ENCODE assay signal across 20 cellular contexts in the genomic region with DNA sequence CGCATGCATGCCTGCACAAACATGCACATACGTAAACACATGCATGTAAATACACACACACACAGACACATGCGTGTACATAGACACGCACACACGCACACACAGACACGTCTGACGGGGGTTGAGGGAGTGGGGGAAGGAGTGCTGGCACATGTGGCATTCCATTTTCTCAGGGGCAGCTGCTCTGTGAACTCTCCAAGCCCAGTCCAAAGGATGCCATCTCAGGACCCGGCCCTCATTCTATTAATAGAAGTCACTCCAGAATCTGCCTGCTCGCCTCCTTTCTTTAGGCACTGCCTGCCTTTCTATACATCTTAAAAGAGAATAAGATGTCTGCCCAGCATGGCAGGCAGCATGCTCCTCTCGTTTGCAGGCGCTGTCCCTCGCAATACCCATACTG.
"Had no signal": no experiment of that assay in that cellular context is flagged by ENCODE, and none has a peak within 500 bp of the region (broad histone marks: within the 10 kb centered on the region; RNA-seq: fewer than 3 reads in every experiment).

No MANE protein-coding gene starts in this region.

- H3K4me1 Mint-ChIP-seq: activated T-helper 17 cell treated with anti-CD3 and anti-CD28 coated beads, Interleukin-2, amount 50 U/mL, for 72 hours had no signal

- H3K27ac Mint-ChIP-seq: activated B cell treated with CpG ODN at 0.5 μM for 24 hours; activated CD4-positive, alpha-beta memory T cell treated with anti-CD3 and anti-CD28 coated beads, Interleukin-2, amount 10 ng/mL, durations not matched to agents 7 days and 5 days; activated CD8-positive, alpha-beta memory T cell treated with anti-CD3 and anti-CD28 coated beads, Interleukin-2, amount 10 ng/mL, durations not matched to agents 7 days and 5 days; activated naive CD8-positive, alpha-beta T cell treated with anti-CD3 and anti-CD28 coated beads, Interleukin-2, amount 10 ng/mL, durations not matched to agents 7 days and 5 days; activated T-helper 17 cell treated with anti-CD3 and anti-CD28 coated beads, Interleukin-2, amount 50 U/mL, for 72 hours; dendritic cell treated with granulocyte-macrophage colony-stimulating factor and Interleukin-4, amounts not matched to agents 40 ng/mL and 50 ng/mL, for 4 days; natural killer cell; stimulated activated naive B cell treated with anti-CD40 and anti-IgM and Interleukin-4, amounts not matched to agents 10 μg/mL and 1 μg/mL and 100 μg/mL, for 72 hours; T-helper 2 cell treated with Interferon-gamma antibody and Interleukin-4, amounts not matched to agents 5 μg/mL and 100 μg/mL, for 36 hours had no signal

- H3K4me3 Mint-ChIP-seq: activated B cell treated with CpG ODN at 0.5 μM for 24 hours; activated CD4-positive, alpha-beta memory T cell treated with anti-CD3 and anti-CD28 coated beads, Interleukin-2, amount 10 ng/mL, durations not matched to agents 7 days and 5 days; activated CD8-positive, alpha-beta memory T cell treated with anti-CD3 and anti-CD28 coated beads, Interleukin-2, amount 10 ng/mL, durations not matched to agents 7 days and 5 days; activated naive CD8-positive, alpha-beta T cell treated with anti-CD3 and anti-CD28 coated beads, Interleukin-2, amount 10 ng/mL, durations not matched to agents 7 days and 5 days; activated T-helper 17 cell treated with anti-CD3 and anti-CD28 coated beads, Interleukin-2, amount 50 U/mL, for 72 hours; dendritic cell treated with granulocyte-macrophage colony-stimulating factor and Interleukin-4, amounts not matched to agents 40 ng/mL and 50 ng/mL, for 4 days; natural killer cell; stimulated activated naive B cell treated with anti-CD40 and anti-IgM and Interleukin-4, amounts not matched to agents 10 μg/mL and 1 μg/mL and 100 μg/mL, for 72 hours; T-helper 2 cell treated with Interferon-gamma antibody and Interleukin-4, amounts not matched to agents 5 μg/mL and 100 μg/mL, for 36 hours had no signal

- DNase-seq: activated B cell treated with CpG ODN at 0.5 μM for 24 hours; activated CD4-positive, alpha-beta memory T cell treated with anti-CD3 and anti-CD28 coated beads, Interleukin-2, amount 10 ng/mL, durations not matched to agents 7 days and 5 days; activated CD4-positive, alpha-beta T cell treated with anti-CD3 and anti-CD28 coated beads for 48 hours; activated CD8-positive, alpha-beta memory T cell treated with anti-CD3 and anti-CD28 coated beads, Interleukin-2, amount 10 ng/mL, durations not matched to agents 7 days and 5 days; activated naive CD4-positive, alpha-beta T cell treated with Interleukin-2 at 50 U/mL for 16 hours; activated naive CD8-positive, alpha-beta T cell treated with anti-CD3 and anti-CD28 coated beads, Interleukin-2, amount 10 ng/mL, durations not matched to agents 7 days and 5 days; activated T-cell treated with anti-CD3 and anti-CD28 coated beads, Interleukin-2, amount 50 U/mL, for 1 hour; amygdala; brain microvascular endothelial cell; effector CD8-positive, alpha-beta T cell; mesenchymal stem cell; natural killer cell; nucleus accumbens; right cardiac atrium; SK-N-SH; stimulated activated naive B cell treated with anti-CD40 and anti-IgM and Interleukin-4, amounts not matched to agents 10 μg/mL and 1 μg/mL and 100 μg/mL, for 72 hours; thyroid gland had no signal

- H3K9me3 Mint-ChIP-seq: activated B cell treated with CpG ODN at 0.5 μM for 24 hours; activated CD4-positive, alpha-beta memory T cell treated with anti-CD3 and anti-CD28 coated beads, Interleukin-2, amount 10 ng/mL, durations not matched to agents 7 days and 5 days; activated naive CD8-positive, alpha-beta T cell treated with anti-CD3 and anti-CD28 coated beads, Interleukin-2, amount 10 ng/mL, durations not matched to agents 7 days and 5 days; activated T-helper 17 cell treated with anti-CD3 and anti-CD28 coated beads, Interleukin-2, amount 50 U/mL, for 72 hours; dendritic cell treated with granulocyte-macrophage colony-stimulating factor and Interleukin-4, amounts not matched to agents 40 ng/mL and 50 ng/mL, for 4 days; natural killer cell; stimulated activated naive B cell treated with anti-CD40 and anti-IgM and Interleukin-4, amounts not matched to agents 10 μg/mL and 1 μg/mL and 100 μg/mL, for 72 hours; T-helper 2 cell treated with Interferon-gamma antibody and Interleukin-4, amounts not matched to agents 5 μg/mL and 100 μg/mL, for 36 hours had no signal

- H3K36me3 Mint-ChIP-seq: activated CD8-positive, alpha-beta memory T cell treated with anti-CD3 and anti-CD28 coated beads, Interleukin-2, amount 10 ng/mL, durations not matched to agents 7 days and 5 days; activated naive CD8-positive, alpha-beta T cell treated with anti-CD3 and anti-CD28 coated beads, Interleukin-2, amount 10 ng/mL, durations not matched to agents 7 days and 5 days; natural killer cell; stimulated activated naive B cell treated with anti-CD40 and anti-IgM and Interleukin-4, amounts not matched to agents 10 μg/mL and 1 μg/mL and 100 μg/mL, for 72 hours had no signal
